1 cellular context compared by ENCODE assay signal in the genomic region with DNA sequence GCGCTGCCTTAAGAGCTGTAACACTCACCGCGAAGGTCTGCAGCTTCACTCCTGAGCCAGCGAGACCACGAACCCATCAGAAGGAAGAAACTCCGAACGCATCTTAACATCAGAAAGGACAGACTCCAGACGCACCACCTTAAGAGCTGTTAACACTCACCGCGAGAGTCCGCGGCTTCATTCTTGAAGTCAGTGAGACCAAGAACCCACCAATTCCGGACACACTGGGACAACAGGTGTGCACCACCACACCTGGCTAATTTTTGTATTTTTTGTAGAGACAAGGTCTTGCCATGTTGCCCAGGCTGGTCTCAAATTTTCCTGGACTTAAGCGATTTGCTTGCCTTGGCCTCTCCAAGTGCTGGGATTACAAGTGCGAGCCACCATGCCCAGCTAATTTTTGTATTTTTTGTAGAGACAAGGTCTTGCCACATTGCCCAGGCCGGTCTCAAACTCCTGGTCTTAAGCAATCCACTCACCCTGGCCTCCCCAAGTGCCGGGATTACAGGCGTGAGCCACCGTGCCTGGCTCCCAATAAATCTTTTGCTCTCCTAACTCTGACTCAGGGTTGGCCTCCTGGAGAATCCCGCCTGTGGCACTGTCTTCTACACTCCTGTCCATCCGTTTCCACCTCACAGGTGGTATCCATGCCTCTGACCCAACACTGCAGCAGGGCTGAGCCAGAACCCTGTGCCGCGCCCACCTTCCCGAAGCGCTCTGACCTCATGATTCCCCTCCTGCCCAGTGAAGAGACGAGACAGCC.
TF ChIP-seq lines count a peak whose summit lies in the region.

No MANE protein-coding gene starts in this region.

TF ChIP-seq in K562, 482 proteins besides CTCF, POLR2A, EP300 and RAD21:
- TF ChIP-seq, protein P1, sequence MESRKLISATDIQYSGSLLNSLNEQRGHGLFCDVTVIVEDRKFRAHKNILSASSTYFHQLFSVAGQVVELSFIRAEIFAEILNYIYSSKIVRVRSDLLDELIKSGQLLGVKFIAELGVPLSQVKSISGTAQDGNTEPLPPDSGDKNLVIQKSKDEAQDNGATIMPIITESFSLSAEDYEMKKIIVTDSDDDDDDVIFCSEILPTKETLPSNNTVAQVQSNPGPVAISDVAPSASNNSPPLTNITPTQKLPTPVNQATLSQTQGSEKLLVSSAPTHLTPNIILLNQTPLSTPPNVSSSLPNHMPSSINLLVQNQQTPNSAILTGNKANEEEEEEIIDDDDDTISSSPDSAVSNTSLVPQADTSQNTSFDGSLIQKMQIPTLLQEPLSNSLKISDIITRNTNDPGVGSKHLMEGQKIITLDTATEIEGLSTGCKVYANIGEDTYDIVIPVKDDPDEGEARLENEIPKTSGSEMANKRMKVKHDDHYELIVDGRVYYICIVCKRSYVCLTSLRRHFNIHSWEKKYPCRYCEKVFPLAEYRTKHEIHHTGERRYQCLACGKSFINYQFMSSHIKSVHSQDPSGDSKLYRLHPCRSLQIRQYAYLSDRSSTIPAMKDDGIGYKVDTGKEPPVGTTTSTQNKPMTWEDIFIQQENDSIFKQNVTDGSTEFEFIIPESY (CRISPR knock-in tag; IDR thresholded peaks at IDR 0.05), result 0 out of 2 replicates have a peak, but pooled peaks have one; percentile 55
- TF ChIP-seq, protein P2, sequence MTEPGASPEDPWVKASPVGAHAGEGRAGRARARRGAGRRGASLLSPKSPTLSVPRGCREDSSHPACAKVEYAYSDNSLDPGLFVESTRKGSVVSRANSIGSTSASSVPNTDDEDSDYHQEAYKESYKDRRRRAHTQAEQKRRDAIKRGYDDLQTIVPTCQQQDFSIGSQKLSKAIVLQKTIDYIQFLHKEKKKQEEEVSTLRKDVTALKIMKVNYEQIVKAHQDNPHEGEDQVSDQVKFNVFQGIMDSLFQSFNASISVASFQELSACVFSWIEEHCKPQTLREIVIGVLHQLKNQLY (CRISPR knock-in tag; conservative IDR thresholded peaks at IDR 0.05), result 0 out of 4 replicates have a peak, but pooled peaks of 1 of the 2 experiments have one; percentile 36
TF ChIP-seq in K562: peak in this region for 2; not testable (repeated sequence) for 480.
